Comparison of ENCODE assay signal across 23 cellular contexts in the genomic region with DNA sequence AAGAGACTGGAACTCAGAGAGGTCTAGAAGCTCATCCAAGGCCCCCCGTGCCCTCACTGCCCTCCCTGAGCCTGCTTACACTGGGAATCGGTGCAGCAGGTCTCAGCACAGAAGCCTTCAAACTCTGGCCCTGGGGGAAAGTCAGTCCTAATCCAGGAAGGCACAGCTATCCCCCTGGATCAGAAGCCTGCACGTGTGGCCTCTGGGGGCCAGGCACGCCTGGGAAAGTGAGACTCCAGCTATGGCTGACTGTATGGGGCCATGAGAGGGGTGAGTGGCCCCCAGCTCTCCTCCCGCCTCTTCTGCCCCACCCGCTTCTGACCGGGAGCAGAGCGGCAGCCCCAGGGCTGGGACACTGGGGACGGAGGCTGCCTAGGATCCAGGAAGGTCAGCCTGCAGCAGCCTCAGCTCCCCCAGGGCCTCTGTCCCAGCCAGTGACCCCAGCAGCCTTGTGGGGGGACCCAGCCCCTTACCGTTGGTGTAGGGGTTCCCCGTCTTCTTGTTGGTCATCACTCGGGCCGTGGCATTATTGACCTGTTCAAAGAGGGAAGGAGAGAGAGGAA. TPM values are rescaled to one million over a fixed set of nuclear protein-coding genes. Genes with fewer than 3 reads are reported as not detected.
DNase-seq lines count a peak whose midpoint lies in the region.
"Had no signal": no experiment of that assay in that cellular context is flagged by ENCODE, and none has a peak within 500 bp of the region (broad histone marks: within the 10 kb centered on the region; RNA-seq: fewer than 3 reads in every experiment).

No MANE protein-coding gene starts in this region.

- peak overlapping the region; percentile 82 for H3K14ac ChIP-seq in neuronal stem cell (ENCODE audit: low read length)

- H3K9me3 ChIP-seq in BLaER1 treated with 17β-estradiol and CSF1 and Interleukin-3, amounts not matched to agents 10 nM and 100 nM (replicated peaks in 1 of 11), result no peaks in the 10 kb centered on the region
- no peaks in the 10 kb centered on the region for H3K9me3 ChIP-seq in SJCRH30 (replicated peaks)
- H3K9me3 ChIP-seq in neuronal stem cell (replicated peaks in 1 of 2; ENCODE audit: control insufficient read depth in 2 of 2, insufficient read depth in 1 of 2, low read depth in 1 of 2, low read length in 2 of 2), result no peaks in the 10 kb centered on the region
- H3K9me3 ChIP-seq: A549, BE2C, Caco-2 had no signal

- peak overlapping the region; percentile 97 for H2AK5ac ChIP-seq in neuronal stem cell (ENCODE audit: low read depth, low read length)

- H3K23ac ChIP-seq in neuronal stem cell (ENCODE audit: low read depth, low read length, poor library complexity), result no peak overlapping the region

- H3K36me3 ChIP-seq in BLaER1 treated with 17β-estradiol and CSF1 and Interleukin-3, amounts not matched to agents 10 nM and 100 nM, result no peaks in the 10 kb centered on the region
- H3K36me3 ChIP-seq in SJCRH30, result no peaks in the 10 kb centered on the region
- H3K36me3 ChIP-seq in neuronal stem cell (replicated peaks in 1 of 2; ENCODE audit: control insufficient read depth in 2 of 2, insufficient read depth in 2 of 2, low read length in 2 of 2), result no peaks in the 10 kb centered on the region
- H3K36me3 ChIP-seq: BE2C had no signal

- peaks cover 5 to 60% (median 52%) of the 10 kb centered on the region in 10 experiments; a peak in 19 of 20 replicates for H3K4me1 ChIP-seq in BLaER1 treated with 17β-estradiol and CSF1 and Interleukin-3, amounts not matched to agents 10 nM and 100 nM
- H3K4me1 ChIP-seq in SJCRH30, result peaks cover 19% of the 10 kb centered on the region; the same call in 1 of the 2 replicates
- peaks cover 0 to 10% of the 10 kb centered on the region in 2 donors for H3K4me1 ChIP-seq in neuronal stem cell (ENCODE audit: control insufficient read depth in 2 of 2, insufficient read depth in 1 of 2, low read depth in 1 of 2, low read length in 2 of 2)
- H3K4me1 ChIP-seq: BE2C, Caco-2 had no signal

- H4K20me1 ChIP-seq in BLaER1 treated with 17β-estradiol and CSF1 and Interleukin-3, amounts not matched to agents 10 nM and 100 nM, result peaks cover 0 to 46% (median 0%) of the 10 kb centered on the region in 11 experiments; a peak in 6 of 22 replicates

- H3K27me3 ChIP-seq in BLaER1 treated with 17β-estradiol and CSF1 and Interleukin-3, amounts not matched to agents 10 nM and 100 nM, result peaks cover 28 to 47% (median 36%) of the 10 kb centered on the region in 11 experiments
- H3K27me3 ChIP-seq in SJCRH30, result peaks cover 2% of the 10 kb centered on the region
- H3K27me3 ChIP-seq in neuronal stem cell (ENCODE audit: control insufficient read depth in 3 of 3, insufficient read depth in 3 of 3, low read depth in 1 of 3, low read length in 3 of 3), result peaks cover 0 to 77% (median 2%) of the 10 kb centered on the region in 3 experiments

- no peak overlapping the region for H3K9ac ChIP-seq in BLaER1 treated with 17β-estradiol and CSF1 and Interleukin-3, amounts not matched to agents 10 nM and 100 nM
- no peak overlapping the region for H3K9ac ChIP-seq in neuronal stem cell (ENCODE audit: low read depth, low read length, poor library complexity)
- H3K9ac ChIP-seq: GM23248 had no signal

- H4K91ac ChIP-seq in neuronal stem cell (ENCODE audit: low read depth, low read length, poor library complexity), result no peak overlapping the region

- H2BK12ac ChIP-seq in neuronal stem cell (ENCODE audit: low read length), result peak overlapping the region; percentile 58

- H3K4me3 ChIP-seq in BLaER1 treated with 17β-estradiol and CSF1 and Interleukin-3, amounts not matched to agents 10 nM and 100 nM, result no peak overlapping the region
- H3K4me3 ChIP-seq in SJCRH30 (no peak overlapping the region), neuronal stem cell (ENCODE audit: low read length in 2 of 2) (no peak overlapping the region)
- H3K4me3 ChIP-seq: A549, GM23248 had no signal

- H3K18ac ChIP-seq in neuronal stem cell (ENCODE audit: low read length), result peak overlapping the region; percentile 85

- H4K8ac ChIP-seq in neuronal stem cell (ENCODE audit: low read depth, low read length), result no peak overlapping the region

- H3K79me1 ChIP-seq in neuronal stem cell (ENCODE audit: low read depth, low read length), result no peaks in the 10 kb centered on the region

- peak overlapping the region; percentile 53 for H3K4ac ChIP-seq in neuronal stem cell (ENCODE audit: low read length)

- peak overlapping the region in 6 of 11 experiments; percentile 2 to 25 (median 24); a peak in 5 of 22 replicates for H3K4me2 ChIP-seq in BLaER1 treated with 17β-estradiol and CSF1 and Interleukin-3, amounts not matched to agents 10 nM and 100 nM
- H3K4me2 ChIP-seq in neuronal stem cell (ENCODE audit: insufficient read depth, low read length, poor library complexity, severe bottlenecking), result no peak overlapping the region
- H3K4me2 ChIP-seq: A549 had no signal

- no peak overlapping the region for H3K27ac ChIP-seq in BLaER1 treated with 17β-estradiol and CSF1 and Interleukin-3, amounts not matched to agents 10 nM and 100 nM
- H3K27ac ChIP-seq in SJCRH30 (no peak overlapping the region), neuronal stem cell (replicated peaks; ENCODE audit: low read length) (no peak overlapping the region)
- H3K27ac ChIP-seq: A549, C4-2B, GM23248 had no signal

- no peak overlapping the region for H2BK5ac ChIP-seq in neuronal stem cell (ENCODE audit: low read length)

- no peak overlapping the region for H2BK120ac ChIP-seq in neuronal stem cell (ENCODE audit: low read depth, low read length)

- WGBS in neuronal stem cell (ENCODE audit: extremely low coverage in 2 of 2, insufficient read length in 2 of 2, insufficient replicate concordance in 1 of 2), 2 donors, result no CpG with 5 or more reads among the region's 13 CpGs

- DNase-seq in NCI-H82 (lab: John Stamatoyannopoulos, UW) (peak; percentile 92), SJCRH30 (peak; percentile 64 to 79), neuronal stem cell (ENCODE audit: low spot score) (no peak), HPDE6-E6E7 (ENCODE audit: extremely low spot score) (no peak), NCI-H1694 treated with DMSO at 0.1 percent for 48 hours (lab: John Stamatoyannopoulos, UW) (no peak), NCI-H1436 (lab: John Stamatoyannopoulos, UW) (no peak)
- DNase-seq: 8988T; ACHN; AML-193; BE2C; Caco-2; CD4-positive, CD25-positive, alpha-beta regulatory T cell; CD8-positive, alpha-beta T cell; DMS 273 treated with DMSO at 0.1 percent for 48 hours; DMS79; EL; GF-D8; GM23248; H7; HCEC 1CT had no signal

- peak overlapping the region; percentile 46 for H2BK15ac ChIP-seq in neuronal stem cell (ENCODE audit: low read length)

- no peak overlapping the region for H2AFZ ChIP-seq in neuronal stem cell (ENCODE audit: low read length)
- H2AFZ ChIP-seq: GM23248 had no signal

RNA-seq across cellular contexts. Expression of gene ENGASE, which starts 26.6 kb away (rescaled TPM):
- 56.3 and 82.5 TPM in 2 replicates for total RNA-seq in SJCRH30 (2014; rRNA removed; shearing (Covaris generic))
- 17.4 TPM for polyA plus RNA-seq in neuronal stem cell (2013, experiment 1 of 2)
- 18.1 TPM for polyA plus RNA-seq in neuronal stem cell (2013, experiment 2 of 2)

Comparison
In these comparisons a context has a peak if more than half of its experiments do, and no peak if none do; other contexts are left out.
1. DNase-seq: peak in NCI-H82 (single experiment) and SJCRH30 (2 of 2); none in neuronal stem cell (single experiment), HPDE6-E6E7 (single experiment), NCI-H1694 treated with DMSO at 0.1 percent for 48 hours (single experiment) and NCI-H1436 (single experiment).